2 cellular contexts compared by ENCODE assay signal in the genomic region with DNA sequence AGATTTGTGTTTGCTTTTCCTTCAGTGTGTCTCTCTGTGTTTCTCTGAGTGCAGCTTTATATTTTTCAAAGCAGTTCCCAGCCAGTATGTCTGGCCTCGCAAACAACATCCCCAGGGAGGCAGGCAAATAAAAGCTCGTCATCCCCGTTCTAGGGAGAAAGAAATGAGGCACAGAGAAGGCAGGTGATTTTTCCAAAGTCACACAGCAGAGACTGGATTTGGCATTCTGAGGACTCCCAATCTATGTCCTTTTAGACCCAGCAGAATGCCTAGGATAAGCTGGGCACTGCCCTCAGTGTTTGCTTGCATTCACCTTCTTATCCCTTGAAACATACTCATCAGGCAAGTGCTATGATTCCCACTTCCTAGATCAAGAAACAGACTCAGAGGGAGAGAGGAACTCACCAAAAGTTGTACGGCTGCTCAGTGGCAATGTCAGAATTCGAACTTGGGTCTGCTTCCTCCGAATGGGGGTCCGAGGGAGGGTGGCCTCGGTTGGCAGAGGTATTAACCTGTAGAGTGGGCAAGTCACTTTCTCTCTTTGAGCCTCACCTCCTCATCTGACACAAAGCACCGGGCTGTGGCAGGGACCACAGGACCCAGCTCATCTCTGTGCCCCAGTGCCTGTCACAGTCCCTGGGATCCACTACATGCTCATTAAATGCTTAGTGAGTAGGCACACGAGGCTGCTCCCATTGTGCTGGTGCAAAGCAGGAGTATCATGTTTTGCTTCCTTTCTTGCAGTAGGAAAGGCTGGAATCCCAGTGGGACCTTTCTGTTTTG.
TF ChIP-seq lines count a peak whose summit lies in the region.

No MANE protein-coding gene starts in this region.

TF ChIP-seq in A549, 52 proteins besides CTCF, POLR2A, EP300 and RAD21:
- TF ChIP-seq CEBPB (IDR thresholded peaks at IDR 0.05) = no peak
- TF ChIP-seq NFE2L2 (conservative IDR thresholded peaks at IDR 0.05; ENCODE audit: low read length) = no peak
- no peak for TF ChIP-seq PHF8 (IDR thresholded peaks at IDR 0.05; ENCODE audit: borderline replicate concordance, low read depth)
- TF ChIP-seq ZFP36 (IDR thresholded peaks at IDR 0.05; ENCODE audit: borderline replicate concordance, partially characterized antibody) = peak; percentile 39
- TF ChIP-seq, protein P1, sequence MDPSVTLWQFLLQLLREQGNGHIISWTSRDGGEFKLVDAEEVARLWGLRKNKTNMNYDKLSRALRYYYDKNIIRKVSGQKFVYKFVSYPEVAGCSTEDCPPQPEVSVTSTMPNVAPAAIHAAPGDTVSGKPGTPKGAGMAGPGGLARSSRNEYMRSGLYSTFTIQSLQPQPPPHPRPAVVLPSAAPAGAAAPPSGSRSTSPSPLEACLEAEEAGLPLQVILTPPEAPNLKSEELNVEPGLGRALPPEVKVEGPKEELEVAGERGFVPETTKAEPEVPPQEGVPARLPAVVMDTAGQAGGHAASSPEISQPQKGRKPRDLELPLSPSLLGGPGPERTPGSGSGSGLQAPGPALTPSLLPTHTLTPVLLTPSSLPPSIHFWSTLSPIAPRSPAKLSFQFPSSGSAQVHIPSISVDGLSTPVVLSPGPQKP (IDR thresholded peaks at IDR 0.05; ENCODE audit: low read depth, low read length) = no peak
TF ChIP-seq in A549: peak in this region for 1.

TF ChIP-seq in K562, 482 proteins besides CTCF, POLR2A, EP300 and RAD21:
- no peak for TF ChIP-seq PCBP2 (IDR thresholded peaks at IDR 0.05; ENCODE audit: low read depth, low read length, poor library complexity, severe bottlenecking)
- no peak for TF ChIP-seq CCNT2 (IDR thresholded peaks at IDR 0.05; ENCODE audit: borderline replicate concordance, extremely low read depth, insufficient read length, low read depth, low read length)
- peak; percentile 60; the same call in 1 of the 2 replicates for TF ChIP-seq SMARCA5 (IDR thresholded peaks at IDR 0.05)
- TF ChIP-seq, protein P2, sequence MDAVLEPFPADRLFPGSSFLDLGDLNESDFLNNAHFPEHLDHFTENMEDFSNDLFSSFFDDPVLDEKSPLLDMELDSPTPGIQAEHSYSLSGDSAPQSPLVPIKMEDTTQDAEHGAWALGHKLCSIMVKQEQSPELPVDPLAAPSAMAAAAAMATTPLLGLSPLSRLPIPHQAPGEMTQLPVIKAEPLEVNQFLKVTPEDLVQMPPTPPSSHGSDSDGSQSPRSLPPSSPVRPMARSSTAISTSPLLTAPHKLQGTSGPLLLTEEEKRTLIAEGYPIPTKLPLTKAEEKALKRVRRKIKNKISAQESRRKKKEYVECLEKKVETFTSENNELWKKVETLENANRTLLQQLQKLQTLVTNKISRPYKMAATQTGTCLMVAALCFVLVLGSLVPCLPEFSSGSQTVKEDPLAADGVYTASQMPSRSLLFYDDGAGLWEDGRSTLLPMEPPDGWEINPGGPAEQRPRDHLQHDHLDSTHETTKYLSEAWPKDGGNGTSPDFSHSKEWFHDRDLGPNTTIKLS (IDR thresholded peaks at IDR 0.05; ENCODE audit: borderline replicate concordance, low read depth) = no peak
- TF ChIP-seq, protein P3, sequence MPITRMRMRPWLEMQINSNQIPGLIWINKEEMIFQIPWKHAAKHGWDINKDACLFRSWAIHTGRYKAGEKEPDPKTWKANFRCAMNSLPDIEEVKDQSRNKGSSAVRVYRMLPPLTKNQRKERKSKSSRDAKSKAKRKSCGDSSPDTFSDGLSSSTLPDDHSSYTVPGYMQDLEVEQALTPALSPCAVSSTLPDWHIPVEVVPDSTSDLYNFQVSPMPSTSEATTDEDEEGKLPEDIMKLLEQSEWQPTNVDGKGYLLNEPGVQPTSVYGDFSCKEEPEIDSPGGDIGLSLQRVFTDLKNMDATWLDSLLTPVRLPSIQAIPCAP (CRISPR knock-in tag; IDR thresholded peaks at IDR 0.05; ENCODE audit: borderline replicate concordance) = no peak
- TF ChIP-seq MYBL2 (IDR thresholded peaks at IDR 0.05; ENCODE audit: low read depth) = no peak
- 0 out of 2 replicates have a peak, but pooled peaks have one; percentile 5 for TF ChIP-seq MYBL2 (CRISPR knock-in tag; IDR thresholded peaks at IDR 0.05; ENCODE audit: borderline replicate concordance)
- TF ChIP-seq, protein P4, sequence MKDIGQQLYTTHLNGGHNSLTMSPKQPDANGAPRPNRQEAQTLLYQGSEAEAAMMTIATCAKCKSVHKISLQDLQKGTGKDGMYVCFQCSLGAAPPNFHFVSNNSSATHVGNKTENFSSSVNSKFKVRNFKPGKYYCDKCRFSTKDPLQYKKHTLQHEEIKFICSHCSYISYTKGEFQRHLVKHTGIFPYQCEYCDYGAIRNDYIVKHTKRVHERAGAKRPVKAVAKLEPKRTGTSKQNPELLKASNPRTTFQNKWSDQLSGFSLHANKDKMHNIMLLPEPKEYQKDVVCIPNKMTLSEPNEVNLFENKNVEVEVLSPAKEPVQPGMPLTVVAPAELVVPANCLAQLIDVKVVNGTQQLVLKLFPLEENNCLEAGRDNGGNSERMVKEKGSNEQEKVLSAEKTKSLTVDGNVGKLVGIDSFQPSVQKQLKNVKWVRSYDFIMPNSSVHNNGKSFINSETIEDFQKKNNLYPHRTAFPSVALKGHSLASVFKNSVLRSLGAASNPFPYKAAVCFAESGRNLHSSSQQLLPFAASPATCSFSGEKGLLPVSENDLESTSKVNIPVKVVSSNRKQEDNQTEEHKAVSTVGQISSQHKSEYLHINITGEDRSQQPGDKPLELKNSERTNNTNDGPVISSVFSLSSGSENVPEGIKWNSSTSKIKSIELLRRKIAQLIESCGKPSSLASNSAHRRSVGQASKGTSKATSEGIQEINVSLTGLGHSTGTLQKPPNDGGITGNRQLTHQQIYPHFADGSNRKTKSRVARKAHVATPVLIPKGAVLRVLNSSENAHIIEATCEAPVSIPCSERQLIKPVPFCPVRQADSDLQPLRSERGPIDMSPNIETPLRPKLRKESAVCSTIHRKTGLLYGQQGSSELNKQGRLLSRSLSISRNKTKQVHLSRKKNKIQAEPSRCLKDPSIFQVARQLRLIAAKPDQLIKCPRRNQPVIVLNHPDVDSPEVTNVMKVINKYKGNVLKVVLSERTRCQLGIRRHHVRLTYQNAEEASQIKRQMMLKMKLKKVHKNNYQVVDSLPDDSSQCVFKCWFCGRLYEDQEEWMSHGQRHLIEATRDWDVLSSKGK (CRISPR knock-in tag; IDR thresholded peaks at IDR 0.05) = no peak
- TF ChIP-seq BCOR (IDR thresholded peaks at IDR 0.05) = peak; percentile 90
- TF ChIP-seq HDAC2 (IDR thresholded peaks at IDR 0.05) = 0 out of 2 replicates have a peak, but pooled peaks have one; percentile 56
- TF ChIP-seq KDM1A (IDR thresholded peaks at IDR 0.05) = peak in 1 of 2 experiments; percentile 74; a peak in 3 of 4 replicates
- TF ChIP-seq, protein P5, sequence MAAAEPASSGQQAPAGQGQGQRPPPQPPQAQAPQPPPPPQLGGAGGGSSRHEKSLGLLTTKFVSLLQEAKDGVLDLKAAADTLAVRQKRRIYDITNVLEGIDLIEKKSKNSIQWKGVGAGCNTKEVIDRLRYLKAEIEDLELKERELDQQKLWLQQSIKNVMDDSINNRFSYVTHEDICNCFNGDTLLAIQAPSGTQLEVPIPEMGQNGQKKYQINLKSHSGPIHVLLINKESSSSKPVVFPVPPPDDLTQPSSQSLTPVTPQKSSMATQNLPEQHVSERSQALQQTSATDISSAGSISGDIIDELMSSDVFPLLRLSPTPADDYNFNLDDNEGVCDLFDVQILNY (CRISPR knock-in tag; IDR thresholded peaks at IDR 0.05) = no peak
- peak; percentile 84 for TF ChIP-seq ZFP36 (IDR thresholded peaks at IDR 0.05; ENCODE audit: low read depth, low read length, partially characterized antibody)
- TF ChIP-seq SAFB2 (IDR thresholded peaks at IDR 0.05; ENCODE audit: borderline replicate concordance, low read depth, low read length, severe bottlenecking) = no peak
- no peak for TF ChIP-seq ZNF77 (CRISPR knock-in tag; IDR thresholded peaks at IDR 0.05)
- TF ChIP-seq ZNF124 (CRISPR knock-in tag; IDR thresholded peaks at IDR 0.05) = no peak
- peak; percentile 94 for TF ChIP-seq RBM25 (IDR thresholded peaks at IDR 0.05; ENCODE audit: low read depth, low read length, severe bottlenecking)
- peak; percentile 56; the same call in 1 of the 2 replicates for TF ChIP-seq ADNP (tag; IDR thresholded peaks at IDR 0.05)
- TF ChIP-seq MAFK (IDR thresholded peaks at IDR 0.05; ENCODE audit: low read length) = no peak
